In the genomic region with DNA sequence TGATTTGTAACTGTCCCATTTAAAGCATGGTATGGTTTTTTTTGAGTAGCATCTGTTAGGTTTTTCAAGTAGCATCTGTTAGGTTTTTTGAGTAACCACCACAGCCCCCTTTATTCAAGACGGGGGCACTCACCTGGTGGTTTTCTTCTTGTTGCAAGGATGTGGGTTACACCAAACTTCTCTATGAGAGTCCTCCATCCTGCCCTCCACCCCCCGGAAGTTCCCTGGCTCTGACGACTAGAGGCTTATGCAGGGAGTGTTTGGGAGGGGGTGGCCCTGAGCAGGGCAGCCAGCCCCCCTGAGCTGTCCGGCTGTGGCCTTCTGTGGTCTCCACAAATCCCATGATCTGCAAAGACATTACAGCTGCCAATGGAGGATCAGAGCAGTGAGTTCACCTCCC, we compare ENCODE assay signal across 1 cellular context.
TF ChIP-seq lines count a peak whose summit lies in the region.

No MANE protein-coding gene starts in this region.

TF ChIP-seq in WTC11, 78 proteins besides CTCF, POLR2A, EP300 and RAD21 (continued from another document):
- TF ChIP-seq AFF4 (CRISPR knock-in tag; IDR thresholded peaks at IDR 0.05; ENCODE audit: borderline replicate concordance) (no peak), ZNF263 (CRISPR knock-in tag; IDR thresholded peaks at IDR 0.05; ENCODE audit: low read depth) (no peak), SOX15 (CRISPR knock-in tag; IDR thresholded peaks at IDR 0.05) (no peak), RELA (CRISPR knock-in tag; IDR thresholded peaks at IDR 0.05; ENCODE audit: borderline replicate concordance) (no peak), PRDM15 (CRISPR knock-in tag; IDR thresholded peaks at IDR 0.05) (no peak), ZNF512 (CRISPR knock-in tag; IDR thresholded peaks at IDR 0.05; ENCODE audit: borderline replicate concordance) (no peak)
TF ChIP-seq in WTC11: peak in this region for 0.
